In genomic region chr16:56807676-56808067, GRCh38 we compare ENCODE assay signal across 10 cellular contexts. TPM values are rescaled to one million over a fixed set of nuclear protein-coding genes. Genes with fewer than 3 reads are reported as not detected.
"Had no signal": no experiment of that assay in that cellular context is flagged by ENCODE, and none has a peak within 500 bp of the region (broad histone marks: within the 10 kb centered on the region; RNA-seq: fewer than 3 reads in every experiment).

No MANE protein-coding gene starts in this region.

RNA-seq across cellular contexts. Expression of gene SLC12A3, which starts 57.3 kb away (rescaled TPM):
- total RNA-seq: activated CD4-positive, alpha-beta memory T cell treated with anti-CD3 and anti-CD28 coated beads for 36 hours; activated naive CD4-positive, alpha-beta T cell treated with anti-CD3 and anti-CD28 coated beads for 36 hours; activated naive CD4-positive, alpha-beta T cell treated with anti-CD3 and anti-CD28 coated beads, Interleukin-2, amount 50 U/mL, for 72 hours; activated T-cell treated with anti-CD3 and anti-CD28 coated beads, Interleukin-2, amount 50 U/mL, for 4 hours; activated T-helper 1 cell treated with anti-CD3 and anti-CD28 coated beads, Interleukin-12 subunit alpha, Interleukin-12 subunit beta, Interleukin-2, Interleukin-4 antibody, amounts not matched to agents 30 ng/mL and 10 ng/mL and 1 ng/mL, durations not matched to agents 14 hours and 24 hours and 36 hours; adrenal gland; cerebellum; M059J; SJCRH30; T-helper 17 cell had no signal
